In the genomic region with DNA sequence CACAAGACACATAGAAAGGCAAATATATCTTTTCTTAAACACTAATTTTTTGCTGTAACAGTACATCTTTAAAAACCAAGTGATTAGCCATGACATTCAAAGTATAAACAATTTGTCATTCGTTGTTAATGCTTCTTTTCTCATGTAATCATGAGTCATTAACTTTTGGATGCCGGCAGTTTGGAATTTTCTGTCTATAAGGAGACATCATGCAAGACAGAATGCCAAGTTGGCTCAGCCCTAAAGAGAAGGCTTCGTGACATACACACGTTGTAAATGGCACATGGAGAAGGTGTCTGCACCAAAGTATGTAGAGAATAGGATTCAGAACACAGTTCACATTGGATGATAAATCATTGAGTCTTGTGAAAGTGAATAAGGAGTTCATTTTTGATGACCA, we compare ENCODE assay signal across 29 cellular contexts. TPM values are rescaled to one million over a fixed set of nuclear protein-coding genes. Genes with fewer than 3 reads are reported as not detected.
DNase-seq lines count a peak whose midpoint lies in the region; ATAC-seq and TF ChIP-seq lines count a peak whose summit lies in the region.
"Had no signal": no experiment of that assay in that cellular context is flagged by ENCODE, and none has a peak within 500 bp of the region (broad histone marks: within the 10 kb centered on the region; RNA-seq: fewer than 3 reads in every experiment).

No MANE protein-coding gene starts in this region.

- ATAC-seq in HG03460 (IDR thresholded peaks at IDR 0.05; ENCODE audit: unreplicated experiment): no peak
- no peak for ATAC-seq in HG02678 (IDR thresholded peaks at IDR 0.05; ENCODE audit: unreplicated experiment)
- ATAC-seq: heart right ventricle; left ventricle myocardium superior; stimulated activated naive CD8-positive, alpha-beta T cell treated with anti-CD3 and anti-CD28 coated beads, Interleukin-15, amount 100 ng/mL, for 72 hours had no signal

- no peaks in the 10 kb centered on the region for H4K20me1 ChIP-seq in Karpas-422 (ENCODE audit: insufficient read depth, low read depth, low read length)

- no peaks in the 10 kb centered on the region for H3K79me2 ChIP-seq in Karpas-422 (ENCODE audit: low read length)

- H3K36me3 ChIP-seq in Karpas-422 (ENCODE audit: insufficient read depth, low read length) (peaks cover 6% of the 10 kb centered on the region; the same call in 1 of the 2 replicates), SJSA1 (no peaks in the 10 kb centered on the region)
- H3K36me3 ChIP-seq: heart right ventricle, thyroid gland had no signal

- no peak overlapping the region for H3K27ac ChIP-seq in Karpas-422 (ENCODE audit: low read length)
- peak overlapping the region; percentile 49 for H3K27ac ChIP-seq in SJSA1
- H3K27ac ChIP-seq: epithelial cell of prostate, heart right ventricle, PC-9, thyroid gland had no signal

- no peak overlapping the region for H3K4me2 ChIP-seq in Karpas-422 (ENCODE audit: low read depth, low read length, poor library complexity, severe bottlenecking)
- H3K4me2 ChIP-seq: PC-9 had no signal

- H3K4me1 ChIP-seq in Karpas-422 (ENCODE audit: low read length) (no peaks in the 10 kb centered on the region; the same call in 1 of the 2 replicates), SJSA1 (replicated peaks) (peaks cover 28% of the 10 kb centered on the region)
- H3K4me1 ChIP-seq: thyroid gland had no signal

- no peak overlapping the region for H3K4me3 ChIP-seq in Karpas-422 (ENCODE audit: low read length)
- H3K4me3 ChIP-seq in SJSA1: no peak overlapping the region
- no peak overlapping the region for H3K4me3 ChIP-seq in fibroblast of pulmonary artery (replicated peaks; ENCODE audit: low read depth, low read length)
- H3K4me3 ChIP-seq: heart right ventricle, PC-9, thyroid gland had no signal

- H3K9ac ChIP-seq in Karpas-422 (ENCODE audit: low read length): no peak overlapping the region

- no peaks in the 10 kb centered on the region for H3K9me2 ChIP-seq in Karpas-422 (replicated peaks; ENCODE audit: insufficient read depth, low read length)

- DNase-seq in Karpas-422: peak; percentile 31
- DNase-seq in SJSA1 (ENCODE audit: low read depth in 1 of 2, low spot score in 2 of 2): peak in 1 of 2 experiments; percentile 61
- peak; percentile 13 for DNase-seq in fibroblast of pulmonary artery (ENCODE audit: low read depth)
- DNase-seq in ureter (ENCODE audit: low spot score): peak; percentile 3
- DNase-seq in SW480 (ENCODE audit: low spot score): no peak
- DNase-seq: activated effector memory CD4-positive, alpha-beta T cell treated with Interleukin-2 at 50 U/mL for 16 hours; C1 segment of cervical spinal cord; Caco-2; DMS79; effector CD4-positive, alpha-beta T cell; GF-D8; heart right ventricle; HFFc6; kidney; left ventricle myocardium superior; MM.1S; NCI-H1417; NCI-H2029 treated with DMSO at 0.1 percent for 48 hours; NCI-H526; PC-9; Right ventricle myocardium superior; small intestine; stimulated activated CD4-positive, alpha-beta T cell treated with anti-CD3 and anti-CD28 coated beads, Interleukin-1b, Interleukin-23, amount 100 ng/mL, for 48 hours; stimulated activated naive CD8-positive, alpha-beta T cell treated with anti-CD3 and anti-CD28 coated beads, Interleukin-15, amount 100 ng/mL, for 72 hours; thyroid gland had no signal

- TF ChIP-seq CTCF in fibroblast of pulmonary artery (IDR thresholded peaks at IDR 0.05; ENCODE audit: low read length, missing control alignments): no peak

- H2AFZ ChIP-seq in Karpas-422 (ENCODE audit: low read length): no peak overlapping the region
- H2AFZ ChIP-seq: PC-9 had no signal

- H3K9me3 ChIP-seq in Karpas-422 (ENCODE audit: low read length) (peaks cover 12% of the 10 kb centered on the region), SJSA1 (replicated peaks) (no peaks in the 10 kb centered on the region)
- H3K9me3 ChIP-seq: thyroid gland had no signal

- H3K27me3 ChIP-seq in Karpas-422 (ENCODE audit: low read length) (no peaks in the 10 kb centered on the region), SJSA1 (replicated peaks) (no peaks in the 10 kb centered on the region)
- H3K27me3 ChIP-seq: thyroid gland had no signal

RNA-seq across cellular contexts. Expression of gene CCDC3, which starts 35.9 kb away (rescaled TPM):
- 1.4 and 2.9 TPM in 2 replicates for total RNA-seq in Karpas-422 (2014; rRNA removed; shearing (Covaris generic); ENCODE audit: low replicate concordance)
- 12.4 and 21.3 TPM in 2 replicates for total RNA-seq in SJSA1 (2014; rRNA removed; shearing (Covaris generic))
- 32.4 TPM for total RNA-seq in ureter
- total RNA-seq: HT-29, PC-9 had no signal
